1 cellular context compared by ENCODE assay signal in the genomic region with DNA sequence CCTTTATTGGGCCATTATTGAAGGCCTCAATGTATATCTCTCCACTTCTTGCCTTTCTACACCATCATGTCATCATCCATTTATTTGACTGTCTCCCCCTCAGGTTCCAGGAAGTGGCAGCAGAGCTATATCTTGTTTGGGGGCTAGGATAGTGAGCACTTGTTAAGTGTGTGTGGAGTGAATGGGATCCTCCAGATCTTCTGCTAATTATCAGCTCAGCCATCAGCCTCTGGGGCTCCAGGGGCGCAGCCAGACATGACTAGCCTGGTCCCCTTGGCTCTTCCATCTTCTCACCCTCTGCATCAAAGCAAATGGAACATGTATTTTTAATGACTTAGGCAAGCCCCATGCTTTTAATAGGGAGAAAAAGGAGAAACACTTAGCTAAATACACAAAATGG.
TF ChIP-seq lines count a peak whose summit lies in the region.

No MANE protein-coding gene starts in this region.

TF ChIP-seq in IMR-90, 13 proteins besides CTCF, POLR2A, EP300 and RAD21 (continued from another document):
- TF ChIP-seq, protein P1, sequence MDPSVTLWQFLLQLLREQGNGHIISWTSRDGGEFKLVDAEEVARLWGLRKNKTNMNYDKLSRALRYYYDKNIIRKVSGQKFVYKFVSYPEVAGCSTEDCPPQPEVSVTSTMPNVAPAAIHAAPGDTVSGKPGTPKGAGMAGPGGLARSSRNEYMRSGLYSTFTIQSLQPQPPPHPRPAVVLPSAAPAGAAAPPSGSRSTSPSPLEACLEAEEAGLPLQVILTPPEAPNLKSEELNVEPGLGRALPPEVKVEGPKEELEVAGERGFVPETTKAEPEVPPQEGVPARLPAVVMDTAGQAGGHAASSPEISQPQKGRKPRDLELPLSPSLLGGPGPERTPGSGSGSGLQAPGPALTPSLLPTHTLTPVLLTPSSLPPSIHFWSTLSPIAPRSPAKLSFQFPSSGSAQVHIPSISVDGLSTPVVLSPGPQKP (IDR thresholded peaks at IDR 0.05; ENCODE audit: borderline replicate concordance, low read depth, low read length), result no peak
- TF ChIP-seq SMC3 (IDR thresholded peaks at IDR 0.05; ENCODE audit: low read depth, low read length), result no peak
TF ChIP-seq in IMR-90: peak in this region for 0.
